ENCODE assay signal across 1 cellular context in the genomic region with DNA sequence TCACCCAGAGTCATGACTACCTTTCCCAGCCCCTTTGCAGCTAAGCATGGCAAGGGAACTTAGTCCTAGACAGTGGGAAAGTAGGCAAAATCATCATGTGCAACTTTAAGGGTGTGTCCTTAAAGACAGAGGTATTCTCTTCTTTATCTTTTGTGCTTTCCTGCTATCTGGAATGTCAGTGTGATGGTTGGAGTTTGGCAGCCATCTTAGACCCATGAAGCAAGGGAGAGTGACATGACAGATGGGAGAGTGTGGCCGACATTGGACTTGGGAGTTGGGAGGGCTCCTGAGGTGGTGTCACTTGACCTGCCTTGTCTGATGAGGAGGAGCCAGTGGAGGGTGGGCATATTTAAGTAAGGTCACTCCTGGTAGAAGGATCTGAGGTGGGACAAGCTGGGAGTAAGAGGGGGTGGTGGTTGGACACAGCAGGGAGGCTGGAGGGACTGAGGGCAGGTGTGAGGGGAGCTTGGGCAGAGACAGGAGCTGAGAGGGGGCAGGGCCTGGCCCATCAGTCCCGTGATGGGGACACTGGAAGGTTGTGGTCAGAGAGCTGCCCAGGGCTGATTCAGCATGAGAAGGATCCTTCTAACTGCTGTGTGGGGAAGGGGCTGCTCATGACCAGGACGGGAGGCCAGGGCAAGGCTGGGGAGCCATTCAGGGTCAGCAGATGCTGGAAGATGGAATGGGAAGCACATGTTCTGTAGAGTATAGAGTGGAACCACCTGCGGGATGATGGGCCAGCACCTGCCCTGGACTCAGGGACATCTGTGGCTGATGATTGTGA.
TF ChIP-seq lines count a peak whose summit lies in the region.

No MANE protein-coding gene starts in this region.

TF ChIP-seq in HepG2, 621 proteins besides CTCF, POLR2A, EP300 and RAD21:
- no peak for TF ChIP-seq TBX3 (IDR thresholded peaks at IDR 0.05; ENCODE audit: borderline replicate concordance)
- TF ChIP-seq ATAD3A (CRISPR knock-in tag; IDR thresholded peaks at IDR 0.05), result 0 out of 2 replicates have a peak, but pooled peaks have one; percentile 34
